Comparison of ENCODE assay signal across 1 cellular context in the genomic region with DNA sequence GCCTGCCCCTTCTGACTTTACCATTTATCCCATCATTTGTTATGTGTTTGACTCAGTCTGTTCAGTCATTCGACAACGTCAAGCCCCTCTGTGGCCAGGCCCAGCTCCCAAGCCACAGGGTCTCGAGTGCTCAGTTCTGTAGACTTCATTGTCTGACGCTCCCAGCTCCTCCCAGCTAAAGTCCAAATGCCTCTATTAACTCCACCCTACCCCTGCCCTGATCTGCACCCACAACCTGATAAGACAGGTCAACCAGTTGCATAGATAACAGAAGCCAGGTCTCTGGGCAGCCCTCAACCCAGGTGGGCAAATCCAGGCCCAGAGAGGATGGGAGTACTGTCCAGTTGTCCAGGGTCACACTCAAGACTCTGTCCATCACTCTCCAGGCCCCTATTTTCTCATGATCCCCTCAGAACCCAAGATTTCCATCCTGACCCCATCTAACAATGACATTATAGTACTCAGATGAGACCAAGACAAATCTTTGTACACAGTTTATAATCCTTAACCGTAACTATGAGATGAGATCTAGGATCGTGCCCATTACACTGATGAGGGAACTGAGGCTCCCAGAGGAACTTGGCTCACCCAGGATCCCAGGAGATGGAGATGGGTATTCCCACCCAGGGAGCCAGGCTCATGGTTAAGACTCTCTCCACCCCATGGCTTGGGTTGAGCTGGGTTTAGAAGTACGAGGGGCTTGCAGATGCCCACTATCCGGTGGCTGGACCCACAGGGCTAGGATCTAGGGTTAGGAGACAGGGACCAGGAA.
TF ChIP-seq lines count a peak whose summit lies in the region.

No MANE protein-coding gene starts in this region.

TF ChIP-seq in liver, 16 proteins besides CTCF, POLR2A, EP300 and RAD21:
- peak in 1 of 2 donors; percentile 41 for TF ChIP-seq RXRA (IDR thresholded peaks at IDR 0.05)
- TF ChIP-seq YY1 (IDR thresholded peaks at IDR 0.05) = no peak
- no peak for TF ChIP-seq HNF4A (conservative IDR thresholded peaks at IDR 0.05)
